Comparison of ENCODE assay signal across 12 cellular contexts in genomic region chr22:19495562-19496323, GRCh38. TPM values are rescaled to one million over a fixed set of nuclear protein-coding genes. Genes with fewer than 3 reads are reported as not detected.
DNase-seq lines count a peak whose midpoint lies in the region; ATAC-seq, FAIRE-seq and TF ChIP-seq lines count a peak whose summit lies in the region.
"Had no signal": no experiment of that assay in that cellular context is flagged by ENCODE, and none has a peak within 500 bp of the region (broad histone marks: within the 10 kb centered on the region; RNA-seq: fewer than 3 reads in every experiment).

No MANE protein-coding gene starts in this region.

- H3K9me3 Mint-ChIP-seq in stimulated activated memory B cell treated with anti-CD40 and anti-IgM and Interleukin-4, amounts not matched to agents 10 μg/mL and 1 μg/mL and 100 μg/mL, for 72 hours = no peaks in the 10 kb centered on the region

- WGBS in heart left ventricle, 4 donors = 65 to 75% (median 69%) methylated on average over 5 of the region's 5 CpGs

- no peaks in the 10 kb centered on the region for H3K27me3 ChIP-seq in heart left ventricle

- no peak for DNase-seq in heart left ventricle
- no peak for DNase-seq in left cardiac atrium
- DNase-seq in SK-MEL-5 (ENCODE audit: low read depth, low spot score) = peak; percentile 62
- peak; percentile 23 to 68 for DNase-seq in foreskin fibroblast
- DNase-seq in urothelium cell line (ENCODE audit: low spot score) = no peak
- DNase-seq in NCI-H2171 (lab: John Stamatoyannopoulos, UW) = no peak
- DNase-seq: activated CD4-positive, alpha-beta T cell treated with anti-CD3 and anti-CD28 coated beads, Interleukin-2, amount 50 U/mL, for 4 hours; DMS79 treated with DMSO at 0.1 percent for 48 hours; NCI-H1105 treated with DMSO at 0.1 percent for 48 hours had no signal

- no peaks in the 10 kb centered on the region for H3K27me3 Mint-ChIP-seq in stimulated activated memory B cell treated with anti-CD40 and anti-IgM and Interleukin-4, amounts not matched to agents 10 μg/mL and 1 μg/mL and 100 μg/mL, for 72 hours

- no peaks in the 10 kb centered on the region for H3K36me3 Mint-ChIP-seq in stimulated activated memory B cell treated with anti-CD40 and anti-IgM and Interleukin-4, amounts not matched to agents 10 μg/mL and 1 μg/mL and 100 μg/mL, for 72 hours

- no peaks in the 10 kb centered on the region for H3K9me3 ChIP-seq in heart left ventricle

- no peak overlapping the region for H3K4me3 Mint-ChIP-seq in stimulated activated memory B cell treated with anti-CD40 and anti-IgM and Interleukin-4, amounts not matched to agents 10 μg/mL and 1 μg/mL and 100 μg/mL, for 72 hours

- intact Hi-C loops in heart left ventricle (cut with DNase I) = loop anchor here in 9 of 10 donors (1.0 to 10.0 kb wide), 6 partner anchors 132 to 219 kb away; partner anchors contain the start of gene SEPTIN5 (in 1 of the 9)
- intact Hi-C loops in left cardiac atrium (cut with DNase I) = loop anchor here (5.0 kb wide), 1 partner anchor 137 kb away; no protein-coding TSS in a partner anchor

- H3K27ac Mint-ChIP-seq in stimulated activated memory B cell treated with anti-CD40 and anti-IgM and Interleukin-4, amounts not matched to agents 10 μg/mL and 1 μg/mL and 100 μg/mL, for 72 hours = no peak overlapping the region

- no peak overlapping the region for H3K27ac ChIP-seq in heart left ventricle

- no peak overlapping the region for H3K4me3 ChIP-seq in heart left ventricle
- no peak overlapping the region for H3K4me3 ChIP-seq in foreskin fibroblast (ENCODE audit: low read depth in 1 of 2, low read length in 2 of 2)

- H3K4me1 ChIP-seq in heart left ventricle = no peaks in the 10 kb centered on the region

- no peaks in the 10 kb centered on the region for H3K4me1 Mint-ChIP-seq in stimulated activated memory B cell treated with anti-CD40 and anti-IgM and Interleukin-4, amounts not matched to agents 10 μg/mL and 1 μg/mL and 100 μg/mL, for 72 hours

- in situ Hi-C loops in SK-MEL-5 (cut with HindIII; ENCODE audit: low pct_unique_long_range_greater_than_20kb, low sequenced_read_pairs) = no loop called here

- TF ChIP-seq CTCF in heart left ventricle (IDR thresholded peaks at IDR 0.05) = peak in 11 of 12 donors; percentile 5 to 57 (median 37)
- peak; percentile 17 for TF ChIP-seq CTCF in foreskin fibroblast (IDR thresholded peaks at IDR 0.05; ENCODE audit: low read depth, low read length)

- FAIRE-seq in urothelium cell line (lab: Jason Lieb, UNC) = peak; percentile 30

- H3K36me3 ChIP-seq in heart left ventricle = peaks cover 0 to 6% (median 0%) of the 10 kb centered on the region in 9 donors

- no peak for TF ChIP-seq POLR2A in heart left ventricle (IDR thresholded peaks at IDR 0.05)

- peak in 1 of 4 donors; percentile 64 for ATAC-seq in heart left ventricle
- no peak for ATAC-seq in left cardiac atrium
- no peak for ATAC-seq in GM21381 (IDR thresholded peaks at IDR 0.05; ENCODE audit: unreplicated experiment)
- ATAC-seq in stimulated activated memory B cell treated with anti-CD40 and anti-IgM and Interleukin-4, amounts not matched to agents 10 μg/mL and 1 μg/mL and 100 μg/mL, for 72 hours = no peak

RNA-seq across cellular contexts. Expression of gene CDC45, which starts 16.0 kb away (rescaled TPM):
- 1 to 10 TPM in 1 of 9 donors, under 1 TPM in 4, not detected in 4; 0.16 to 3.1 (median 0.32) TPM for total RNA-seq in heart left ventricle
- polyA plus RNA-seq in heart left ventricle = under 1 TPM; 0.15 to 0.33 TPM
- 1 to 10 TPM in 1 of 2 donors, under 1 TPM in 1; 0.34 to 2.1 TPM for total RNA-seq in left cardiac atrium
- 36.5 and 44.2 TPM in 2 replicates for total RNA-seq in SK-MEL-5 (2014; rRNA removed; shearing (Covaris generic))
- polyA plus RNA-seq in SK-MEL-5 (2015; cell fraction: cytosol; rRNA removed) = 40.5 and 45.6 TPM in 2 replicates
- 121 and 162 TPM in 2 replicates for polyA plus RNA-seq in SK-MEL-5 (2015; cell fraction: nucleus; rRNA removed)
- total RNA-seq: cardiac septum had no signal

RNA-seq across cellular contexts. Expression of gene UFD1, which starts 16.8 kb away (rescaled TPM):
- 10 to 100 TPM; 28.7 to 51.6 (median 40.3) TPM for total RNA-seq in heart left ventricle
- 10 to 100 TPM; 50.3 to 80.5 TPM for polyA plus RNA-seq in heart left ventricle
- 10 to 100 TPM; 43.8 to 46.9 TPM for total RNA-seq in left cardiac atrium
- total RNA-seq in SK-MEL-5 (2014; rRNA removed; shearing (Covaris generic)) = 114 and 119 TPM in 2 replicates
- 79.8 and 91.5 TPM in 2 replicates for polyA plus RNA-seq in SK-MEL-5 (2015; cell fraction: cytosol; rRNA removed)
- polyA plus RNA-seq in SK-MEL-5 (2015; cell fraction: nucleus; rRNA removed) = 62.7 and 90.9 TPM in 2 replicates

RNA-seq across cellular contexts. Expression of gene CLDN5, which starts 28.5 kb away (rescaled TPM):
- 10 to 100 TPM; 16.8 to 79.0 (median 36.6) TPM for total RNA-seq in heart left ventricle
- 10 to 100 TPM; 39.5 to 77.7 TPM for polyA plus RNA-seq in heart left ventricle
- 10 to 100 TPM; 23.3 to 42.1 TPM for total RNA-seq in left cardiac atrium
- total RNA-seq in SK-MEL-5 (2014; rRNA removed; shearing (Covaris generic)) = not detected in 2 replicates
- not detected in 2 replicates for polyA plus RNA-seq in SK-MEL-5 (2015; cell fraction: cytosol; rRNA removed)
- polyA plus RNA-seq in SK-MEL-5 (2015; cell fraction: nucleus; rRNA removed) = not detected in 2 replicates

RNA-seq across cellular contexts. Expression of gene C22orf39, which starts 48.2 kb away (rescaled TPM):
- 100 to 1,000 TPM in 2 of 9 donors, 10 to 100 TPM in 7; 39.1 to 115 (median 64.5) TPM for total RNA-seq in heart left ventricle
- polyA plus RNA-seq in heart left ventricle = 10 to 100 TPM; 43.2 to 48.7 TPM
- total RNA-seq in left cardiac atrium = 10 to 100 TPM; 38.3 to 48.0 TPM
- total RNA-seq in SK-MEL-5 (2014; rRNA removed; shearing (Covaris generic)) = 26.3 and 28.3 TPM in 2 replicates
- 45.7 and 49.2 TPM in 2 replicates for polyA plus RNA-seq in SK-MEL-5 (2015; cell fraction: cytosol; rRNA removed)
- 15.0 and 15.3 TPM in 2 replicates for polyA plus RNA-seq in SK-MEL-5 (2015; cell fraction: nucleus; rRNA removed)

Comparison
In these comparisons a context has a peak if more than half of its experiments do, and no peak if none do; other contexts are left out.
1. DNase-seq: peak in SK-MEL-5 (single experiment) and foreskin fibroblast (2 of 2); none in heart left ventricle (0 of 5), left cardiac atrium (single experiment), urothelium cell line (single experiment) and NCI-H2171 (single experiment).
2. RNA of gene CLDN5, which starts 28.5 kb away (total RNA-seq): 23.3 to 42.1 TPM in left cardiac atrium and 16.8 to 79.0 TPM in heart left ventricle; not detected in SK-MEL-5; every median in the first group is over 10 times any median in the second.